ENCODE assay signal across 8 cellular contexts in the genomic region with DNA sequence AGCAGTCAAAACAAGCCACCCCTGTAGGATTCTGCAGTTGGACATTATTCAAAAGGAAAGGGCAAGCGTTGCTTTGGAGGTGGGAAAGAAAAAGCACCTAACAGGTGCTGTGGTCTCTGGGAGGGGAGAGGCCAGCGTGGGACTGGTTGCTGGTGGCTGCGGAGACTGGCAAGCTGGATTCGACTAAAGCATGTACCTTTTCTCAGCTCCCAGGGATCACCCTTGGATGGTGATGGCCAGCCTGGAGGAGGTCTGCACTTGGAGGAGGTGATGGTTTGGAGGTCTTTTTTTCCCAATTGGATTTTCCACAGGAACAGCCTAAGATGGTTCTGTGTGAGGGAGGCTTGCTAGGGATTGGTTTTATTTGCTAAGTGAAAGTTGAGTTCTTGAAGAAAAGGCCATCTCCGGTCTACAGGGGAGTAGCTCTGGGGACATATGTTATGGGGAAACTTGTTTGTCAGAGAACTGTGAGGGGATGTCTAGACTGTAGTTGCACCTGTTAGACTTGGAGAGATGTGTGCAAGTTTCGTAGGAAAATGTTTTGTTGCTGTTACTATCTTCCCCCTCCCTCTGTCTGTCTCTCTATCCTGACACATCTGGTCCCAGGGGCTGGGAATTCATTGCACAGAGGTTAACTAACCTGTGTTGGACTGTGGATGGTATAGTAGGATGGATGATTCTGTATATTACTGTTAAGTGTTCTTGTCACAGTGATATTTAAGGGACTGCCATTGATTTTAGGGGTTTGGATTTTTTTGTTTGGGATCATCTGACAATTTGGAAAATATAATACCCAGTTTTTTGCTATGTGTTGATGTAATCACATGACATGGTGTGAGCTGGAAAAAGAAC. TPM values are rescaled to one million over a fixed set of nuclear protein-coding genes. Genes with fewer than 3 reads are reported as not detected.
DNase-seq lines count a peak whose midpoint lies in the region; ATAC-seq, FAIRE-seq and TF ChIP-seq lines count a peak whose summit lies in the region.

No MANE protein-coding gene starts in this region.

- H3K27me3 Mint-ChIP-seq in type B pancreatic cell, result no peaks in the 10 kb centered on the region

- H3K9me3 ChIP-seq in Karpas-422 (ENCODE audit: low read length), result no peaks in the 10 kb centered on the region
- no peaks in the 10 kb centered on the region for H3K9me3 ChIP-seq in GM12878 (replicated peaks; ENCODE audit: control insufficient read depth, insufficient read depth, low read length)
- no peaks in the 10 kb centered on the region for H3K9me3 ChIP-seq in lower lobe of right lung

- peak overlapping the region; percentile 95 for H3K4me3 ChIP-seq in Karpas-422 (ENCODE audit: low read length)
- peak overlapping the region; percentile 88 for H3K4me3 ChIP-seq in GM12878
- H3K4me3 ChIP-seq in lower lobe of right lung, result peak overlapping the region; percentile 92

- no peaks in the 10 kb centered on the region for H3K9me2 ChIP-seq in Karpas-422 (replicated peaks; ENCODE audit: insufficient read depth, low read length)

- H3K36me3 Mint-ChIP-seq in type B pancreatic cell, result peaks cover 45% of the 10 kb centered on the region

- H3K27me3 ChIP-seq in Karpas-422 (ENCODE audit: low read length), result no peaks in the 10 kb centered on the region
- H3K27me3 ChIP-seq in GM12878 (replicated peaks in 1 of 2; ENCODE audit: control insufficient read depth in 2 of 2, insufficient read depth in 2 of 2, low read length in 1 of 2), result no peaks in the 10 kb centered on the region
- H3K27me3 ChIP-seq in lower lobe of right lung (ENCODE audit: low read depth), result no peaks in the 10 kb centered on the region

- WGBS in GM12878 (ENCODE audit: insufficient coverage, insufficient replicate concordance, low lambda C conversion rate, missing lambda C conversion rate), result 8% methylated on average over 6 of the region's 6 CpGs

- H3K9ac ChIP-seq in Karpas-422 (ENCODE audit: low read length), result peak overlapping the region; percentile 98
- peak overlapping the region; percentile 81 for H3K9ac ChIP-seq in GM12878 (ENCODE audit: control insufficient read depth, insufficient read depth, low read length)

- H3K36me3 ChIP-seq in Karpas-422 (ENCODE audit: insufficient read depth, low read length) (peaks cover 32% of the 10 kb centered on the region), GM12878 (ENCODE audit: control insufficient read depth in 2 of 2, insufficient read depth in 2 of 2, low read length in 1 of 2) (no peaks in the 10 kb centered on the region; a peak in 1 of 4 replicates), lower lobe of right lung (no peaks in the 10 kb centered on the region)

- peak overlapping the region; percentile 99 for H3K4me2 ChIP-seq in Karpas-422 (ENCODE audit: low read depth, low read length, poor library complexity, severe bottlenecking)
- H3K4me2 ChIP-seq in GM12878 (ENCODE audit: control insufficient read depth, insufficient read depth), result peak overlapping the region; percentile 95

- peak overlapping the region; percentile 89 for H3K27ac Mint-ChIP-seq in type B pancreatic cell

- ATAC-seq in GM12878 (peak; percentile 36), lower lobe of right lung (no peak), GM18502 (IDR thresholded peaks at IDR 0.05; ENCODE audit: poor library complexity, unreplicated experiment) (no peak)

- H3K9me3 Mint-ChIP-seq in type B pancreatic cell, result peaks cover 5% of the 10 kb centered on the region

- no peak; the same call in 1 of the 2 replicates for TF ChIP-seq POLR2A in GM12878 (IDR thresholded peaks at IDR 0.05; ENCODE audit: low read depth, low read length)

- peak; percentile 23 for FAIRE-seq in GM12878 (lab: Jason Lieb, UNC)

- peaks cover 69% of the 10 kb centered on the region for H3K79me2 ChIP-seq in Karpas-422 (ENCODE audit: low read length)
- H3K79me2 ChIP-seq in GM12878 (ENCODE audit: control insufficient read depth, insufficient read depth, low read length), result peaks cover 69% of the 10 kb centered on the region

- BruUV-seq in GM12878 (replicated peaks; lab: Mats Ljungman, UMichigan), result no TSS peak

- SMC1A ChIA-PET in GM12878 (lab: Charles Lee; ENCODE audit: uncharacterized antibody, unreplicated experiment), result interaction anchor here (0.6 to 1.3 kb wide), 4 partner anchors 9 to 105 kb away, joined by 3 read pairs; no protein-coding TSS in a partner anchor

- peak; percentile 15 for DNase-seq in ELR (ENCODE audit: low read depth)
- DNase-seq in Karpas-422, result peak; percentile 66
- no peak for DNase-seq in GM12878 (ENCODE audit: low read depth, low spot score)
- no peak for DNase-seq in lower lobe of right lung
- no peak for DNase-seq in type B pancreatic cell (ENCODE audit: extremely low spot score, unreplicated experiment)
- no peak for DNase-seq in A172 (ENCODE audit: low spot score)
- no peak for DNase-seq in NCI-H446 treated with DMSO at 0.1 percent for 48 hours (lab: John Stamatoyannopoulos, UW)

- TF ChIP-seq CTCF in GM12878 (IDR thresholded peaks at IDR 0.05 in 2 of 3, conservative IDR thresholded peaks at IDR 0.05 in 1 of 3; ENCODE audit: control insufficient read depth in 2 of 3, extremely low read depth in 1 of 3, insufficient read depth in 1 of 3, low read depth in 3 of 3, low read length in 3 of 3) (no peak), lower lobe of right lung (IDR thresholded peaks at IDR 0.05) (no peak), type B pancreatic cell (conservative IDR thresholded peaks at IDR 0.05) (no peak)

- in situ Hi-C loops in GM12878 (cut with MboI), result no loop called here

- CTCF ChIA-PET in GM12878 (lab: Yijun Ruan, JAX), result interaction anchor here (1.0 to 1.5 kb wide), 3 partner anchors 51 to 339 kb away, joined by 3 to 9 read pairs (median 3); partner anchors contain the start of gene IFNG-AS1

- peaks cover 50% of the 10 kb centered on the region for H3K4me1 ChIP-seq in Karpas-422 (ENCODE audit: low read length)
- H3K4me1 ChIP-seq in GM12878 (ENCODE audit: control insufficient read depth, insufficient read depth, low read length), result peaks cover 6% of the 10 kb centered on the region
- H3K4me1 ChIP-seq in lower lobe of right lung, result peaks cover 37% of the 10 kb centered on the region

- H4K20me1 ChIP-seq in Karpas-422 (ENCODE audit: insufficient read depth, low read depth, low read length) (peaks cover 40% of the 10 kb centered on the region), GM12878 (ENCODE audit: control insufficient read depth, insufficient read depth) (no peaks in the 10 kb centered on the region)

- peak overlapping the region; percentile 94 for H3K4me3 Mint-ChIP-seq in type B pancreatic cell

- TF ChIP-seq RAD21 in GM12878 (IDR thresholded peaks at IDR 0.05; ENCODE audit: insufficient read depth, low read depth, low read length), result no peak

- RAD21 ChIA-PET in GM12878 (lab: Charles Lee; ENCODE audit: unreplicated experiment), result no interaction called here

- no peak overlapping the region for H2AFZ ChIP-seq in Karpas-422 (ENCODE audit: low read length)
- H2AFZ ChIP-seq in GM12878 (ENCODE audit: control insufficient read depth, low read depth, low read length), result no peak overlapping the region; the same call in 1 of the 2 replicates

- no peak for TF ChIP-seq EP300 in GM12878 (IDR thresholded peaks at IDR 0.05; ENCODE audit: borderline replicate concordance in 1 of 2, control insufficient read depth in 1 of 2, low read depth in 2 of 2, low read length in 2 of 2)

- H3K27ac ChIP-seq in Karpas-422 (ENCODE audit: low read length), result peak overlapping the region; percentile 89
- H3K27ac ChIP-seq in GM12878 (ENCODE audit: control insufficient read depth, insufficient read depth), result peak overlapping the region; percentile 70
- H3K27ac ChIP-seq in lower lobe of right lung, result peak overlapping the region; percentile 95

- POLR2A ChIA-PET in GM12878 (lab: Charles Lee), result interaction anchor here (1.2 kb wide), 1 partner anchor 295 kb away, joined by 3 read pairs; no protein-coding TSS in a partner anchor

- H3K4me1 Mint-ChIP-seq in type B pancreatic cell (ENCODE audit: unreplicated experiment), result peaks cover 55% of the 10 kb centered on the region

- intact Hi-C loops in GM12878 (cut with micrococcal nuclease; ENCODE audit: unreplicated experiment), result loop anchor here (1.0 to 10.0 kb wide), 3 partner anchors 48 to 296 kb away; no protein-coding TSS in a partner anchor
- intact Hi-C loops in lower lobe of right lung (cut with DNase I), result no loop called here

TF ChIP-seq in GM12878, 131 proteins besides CTCF, POLR2A, EP300 and RAD21 (continues in another document):
- TF ChIP-seq, protein P1, sequence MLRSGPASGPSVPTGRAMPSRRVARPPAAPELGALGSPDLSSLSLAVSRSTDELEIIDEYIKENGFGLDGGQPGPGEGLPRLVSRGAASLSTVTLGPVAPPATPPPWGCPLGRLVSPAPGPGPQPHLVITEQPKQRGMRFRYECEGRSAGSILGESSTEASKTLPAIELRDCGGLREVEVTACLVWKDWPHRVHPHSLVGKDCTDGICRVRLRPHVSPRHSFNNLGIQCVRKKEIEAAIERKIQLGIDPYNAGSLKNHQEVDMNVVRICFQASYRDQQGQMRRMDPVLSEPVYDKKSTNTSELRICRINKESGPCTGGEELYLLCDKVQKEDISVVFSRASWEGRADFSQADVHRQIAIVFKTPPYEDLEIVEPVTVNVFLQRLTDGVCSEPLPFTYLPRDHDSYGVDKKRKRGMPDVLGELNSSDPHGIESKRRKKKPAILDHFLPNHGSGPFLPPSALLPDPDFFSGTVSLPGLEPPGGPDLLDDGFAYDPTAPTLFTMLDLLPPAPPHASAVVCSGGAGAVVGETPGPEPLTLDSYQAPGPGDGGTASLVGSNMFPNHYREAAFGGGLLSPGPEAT (IDR thresholded peaks at IDR 0.05; ENCODE audit: low read depth), result no peak

RNA-seq across cellular contexts. Expression of gene DYRK2, which starts 2.2 kb away (rescaled TPM):
- 21.5 and 31.5 TPM in 2 replicates for total RNA-seq in Karpas-422 (2014; rRNA removed; shearing (Covaris generic); ENCODE audit: low replicate concordance)
- total RNA-seq in GM12878 (2013; cell fraction: nucleolus; rRNA removed), result 17.1 and 17.8 TPM in 2 replicates
- total RNA-seq in GM12878 (2014; rRNA removed) (14.3 and 15.2 TPM in 2 replicates), GM12878 (2014; rRNA removed; fragmentation: Illumina TruSeq; extraction: Trizol) (13.9 and 14.3 TPM in 2 replicates), GM12878 (2021) (29.4 and 35.9 TPM in 2 replicates), lower lobe of right lung (17.6 TPM), type B pancreatic cell (ENCODE audit: low replicate concordance) (78.3 and 80.5 TPM in 2 replicates)
- 9.2 TPM for polyA plus RNA-seq in GM12878 (2011; ENCODE audit: low read depth)
- polyA plus RNA-seq in GM12878 (2011; rRNA removed) (8.7 and 10.6 TPM in 2 replicates), GM12878 (2014; fragmentation: Illumina TruSeq; extraction: Trizol) (13.8 and 18.5 TPM in 2 replicates), GM12878 (2014; fragmentation: Nextera tagmentation; extraction: Ambion mirVana) (1 to 10 TPM; 3.1 to 3.2 TPM), GM12878 (2014; rRNA removed) (13.8 and 17.8 TPM in 2 replicates), GM12878 (2016; fragmentation: Nextera tagmentation; extraction: Ambion mirVana) (1 to 10 TPM; 7.9 to 8.9 TPM)
- 7.0 and 9.1 TPM in 2 replicates for polyA plus RNA-seq in GM12878 (2011; cell fraction: cytosol; rRNA removed)
- 7.6 and 8.0 TPM in 2 replicates for polyA plus RNA-seq in GM12878 (2011; cell fraction: nucleus; rRNA removed)
- polyA plus RNA-seq in GM12878 (2012), result 9.8 and 14.0 TPM in 2 replicates
- 19.7 and 22.7 TPM in 2 replicates for polyA minus RNA-seq in GM12878 (2011; rRNA and poly(A)+ RNA removed)
- polyA minus RNA-seq in GM12878 (2011; cell fraction: cytosol; rRNA and poly(A)+ RNA removed), result 7.1 and 11.2 TPM in 2 replicates
- polyA minus RNA-seq in GM12878 (2011; cell fraction: nucleus; rRNA and poly(A)+ RNA removed), result 8.1 and 15.3 TPM in 2 replicates
- 17.3 and 22.4 TPM in 2 replicates for total RNA-seq in A172 (2014; rRNA removed; shearing (Covaris generic))

Comparison
In these comparisons a context has a peak if more than half of its experiments do, and no peak if none do; other contexts are left out.
1. DNase-seq: peak in ELR (single experiment) and Karpas-422 (single experiment); none in GM12878 (single experiment), lower lobe of right lung (single experiment), type B pancreatic cell (single experiment), A172 (single experiment) and NCI-H446 treated with DMSO at 0.1 percent for 48 hours (single experiment).
2. Peak in every context shown above with its lines, with median percentiles within 50 percentile points of each other: H3K27ac ChIP-seq and H3K4me3 ChIP-seq.